ENCODE assay signal across 11 cellular contexts in the genomic region with DNA sequence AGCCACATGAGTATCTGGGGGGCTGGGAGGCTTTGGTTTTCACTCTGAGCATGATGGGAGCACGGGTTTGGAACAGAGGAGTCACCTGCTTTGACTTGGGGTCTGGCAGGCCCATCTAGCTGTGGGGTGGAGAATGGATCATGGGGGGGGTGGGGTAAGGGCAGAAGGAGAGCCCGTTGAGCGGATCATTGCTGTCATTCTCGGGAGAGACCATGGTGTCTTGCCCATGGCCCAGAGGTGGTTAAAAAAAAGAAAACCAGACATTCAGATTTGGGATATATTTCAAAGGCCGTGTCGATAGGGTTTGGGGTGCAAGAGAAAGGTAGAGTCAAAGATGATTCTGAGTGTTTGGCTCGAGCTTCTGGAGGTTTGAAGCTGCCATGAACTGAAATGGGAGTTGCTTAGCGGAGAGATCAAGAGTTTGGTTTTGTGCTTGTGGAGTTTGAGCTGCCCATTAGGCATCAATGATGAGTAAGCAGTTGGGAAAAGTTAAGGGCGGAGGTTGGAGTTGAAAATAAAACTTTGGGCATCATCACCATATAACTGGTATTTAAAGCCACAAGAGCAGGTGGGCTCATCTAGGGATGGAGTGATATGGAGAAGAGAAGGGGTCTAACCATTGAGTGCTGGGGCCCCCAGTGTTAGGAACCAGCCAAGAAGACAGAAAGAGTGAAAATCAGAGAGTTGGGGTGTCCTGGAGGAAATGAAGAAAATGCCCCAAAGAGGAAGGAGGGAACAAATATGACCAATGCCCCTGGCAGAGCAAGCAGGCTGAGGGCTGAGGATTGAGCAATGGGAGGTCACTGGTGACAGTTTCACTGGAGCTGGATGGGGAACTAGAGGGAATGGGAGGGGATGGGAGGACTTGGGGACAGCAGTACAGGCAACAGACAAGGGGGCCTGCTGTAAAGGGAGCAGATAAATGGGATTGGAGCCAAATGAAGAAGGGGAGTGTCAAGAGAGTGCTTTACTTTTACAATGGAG. TPM values are rescaled to one million over a fixed set of nuclear protein-coding genes. Genes with fewer than 3 reads are reported as not detected.
DNase-seq lines count a peak whose midpoint lies in the region; ATAC-seq and TF ChIP-seq lines count a peak whose summit lies in the region.
"Had no signal": no experiment of that assay in that cellular context is flagged by ENCODE, and none has a peak within 500 bp of the region (broad histone marks: within the 10 kb centered on the region; RNA-seq: fewer than 3 reads in every experiment).

No MANE protein-coding gene starts in this region.

- peak overlapping the region; percentile 77 to 89 (median 87) for H3K27ac ChIP-seq in upper lobe of left lung
- H3K27ac ChIP-seq: ovary had no signal

- peaks cover 64% of the 10 kb centered on the region for H3K4me1 Mint-ChIP-seq in activated naive CD8-positive, alpha-beta T cell (ENCODE audit: low read depth)
- peaks cover 53% of the 10 kb centered on the region for H3K4me1 Mint-ChIP-seq in activated naive CD8-positive, alpha-beta T cell treated with anti-CD3 and anti-CD28 coated beads for 36 hours
- peaks cover 76% of the 10 kb centered on the region for H3K4me1 Mint-ChIP-seq in activated T-helper 1 cell treated with anti-CD3 and anti-CD28 coated beads, Interleukin-12 subunit alpha, Interleukin-12 subunit beta, Interleukin-2, Interleukin-4 antibody, amounts not matched to agents 30 ng/mL and 10 ng/mL and 1 ng/mL, durations not matched to agents 14 hours and 24 hours and 36 hours (ENCODE audit: low read depth)

- no peak for TF ChIP-seq CTCF in upper lobe of left lung (IDR thresholded peaks at IDR 0.05)

- H3K36me3 Mint-ChIP-seq in activated naive CD8-positive, alpha-beta T cell: peaks cover 3% of the 10 kb centered on the region
- H3K36me3 Mint-ChIP-seq in activated naive CD8-positive, alpha-beta T cell treated with anti-CD3 and anti-CD28 coated beads for 36 hours: no peaks in the 10 kb centered on the region
- H3K36me3 Mint-ChIP-seq in activated T-helper 1 cell treated with anti-CD3 and anti-CD28 coated beads, Interleukin-12 subunit alpha, Interleukin-12 subunit beta, Interleukin-2, Interleukin-4 antibody, amounts not matched to agents 30 ng/mL and 10 ng/mL and 1 ng/mL, durations not matched to agents 14 hours and 24 hours and 36 hours (ENCODE audit: low read depth): peaks cover 19% of the 10 kb centered on the region

- H3K9me3 Mint-ChIP-seq in activated naive CD8-positive, alpha-beta T cell (ENCODE audit: low read depth): no peaks in the 10 kb centered on the region
- H3K9me3 Mint-ChIP-seq in activated naive CD8-positive, alpha-beta T cell treated with anti-CD3 and anti-CD28 coated beads for 36 hours: no peaks in the 10 kb centered on the region
- no peaks in the 10 kb centered on the region for H3K9me3 Mint-ChIP-seq in activated T-helper 1 cell treated with anti-CD3 and anti-CD28 coated beads, Interleukin-12 subunit alpha, Interleukin-12 subunit beta, Interleukin-2, Interleukin-4 antibody, amounts not matched to agents 30 ng/mL and 10 ng/mL and 1 ng/mL, durations not matched to agents 14 hours and 24 hours and 36 hours
- H3K9me3 Mint-ChIP-seq: activated naive CD4-positive, alpha-beta T cell treated with anti-CD3 and anti-CD28 coated beads for 36 hours had no signal

- TF ChIP-seq EP300 in upper lobe of left lung (IDR thresholded peaks at IDR 0.05): no peak

- no peaks in the 10 kb centered on the region for H3K36me3 ChIP-seq in upper lobe of left lung
- H3K36me3 ChIP-seq: ovary had no signal

- no peaks in the 10 kb centered on the region for H3K27me3 ChIP-seq in upper lobe of left lung
- H3K27me3 ChIP-seq: ovary had no signal

- TF ChIP-seq POLR2A in upper lobe of left lung (IDR thresholded peaks at IDR 0.05): peak in 1 of 4 donors; percentile 51

- no peak for DNase-seq in activated naive CD8-positive, alpha-beta T cell treated with anti-CD3 and anti-CD28 coated beads for 36 hours
- DNase-seq in activated T-helper 1 cell treated with anti-CD3 and anti-CD28 coated beads, Interleukin-12 subunit alpha, Interleukin-12 subunit beta, Interleukin-2, Interleukin-4 antibody, amounts not matched to agents 30 ng/mL and 10 ng/mL and 1 ng/mL, durations not matched to agents 14 hours and 24 hours and 36 hours (ENCODE audit: low spot score): no peak
- DNase-seq in left lobe of liver (ENCODE audit: low spot score): peak; percentile 82
- peak in 1 of 2 donors; percentile 76 for DNase-seq in upper lobe of left lung
- no peak for DNase-seq in DMS53 treated with DMSO at 0.1 percent for 48 hours (lab: John Stamatoyannopoulos, UW; ENCODE audit: unreplicated experiment)
- DNase-seq in stimulated activated naive CD4-positive, alpha-beta T cell (lab: John Stamatoyannopoulos, UW): no peak
- no peak for DNase-seq in glomerular visceral epithelial cell (ENCODE audit: extremely low spot score)
- DNase-seq: activated naive CD4-positive, alpha-beta T cell treated with anti-CD3 and anti-CD28 coated beads for 36 hours; effector CD8-positive, alpha-beta T cell; ovary had no signal

- H3K27me3 Mint-ChIP-seq in activated naive CD8-positive, alpha-beta T cell: no peaks in the 10 kb centered on the region
- H3K27me3 Mint-ChIP-seq in activated naive CD8-positive, alpha-beta T cell treated with anti-CD3 and anti-CD28 coated beads for 36 hours: peaks cover 11% of the 10 kb centered on the region
- peaks cover 3% of the 10 kb centered on the region for H3K27me3 Mint-ChIP-seq in activated T-helper 1 cell treated with anti-CD3 and anti-CD28 coated beads, Interleukin-12 subunit alpha, Interleukin-12 subunit beta, Interleukin-2, Interleukin-4 antibody, amounts not matched to agents 30 ng/mL and 10 ng/mL and 1 ng/mL, durations not matched to agents 14 hours and 24 hours and 36 hours (ENCODE audit: insufficient read depth)

- H3K4me1 ChIP-seq in upper lobe of left lung: peaks cover 26 to 60% (median 40%) of the 10 kb centered on the region in 4 donors

- H3K4me3 Mint-ChIP-seq in activated naive CD8-positive, alpha-beta T cell: peak overlapping the region; percentile 79
- H3K4me3 Mint-ChIP-seq in activated naive CD8-positive, alpha-beta T cell treated with anti-CD3 and anti-CD28 coated beads for 36 hours: no peak overlapping the region
- peak overlapping the region; percentile 78 for H3K4me3 Mint-ChIP-seq in activated T-helper 1 cell treated with anti-CD3 and anti-CD28 coated beads, Interleukin-12 subunit alpha, Interleukin-12 subunit beta, Interleukin-2, Interleukin-4 antibody, amounts not matched to agents 30 ng/mL and 10 ng/mL and 1 ng/mL, durations not matched to agents 14 hours and 24 hours and 36 hours

- peak overlapping the region in 1 of 4 donors; percentile 66 for H3K4me3 ChIP-seq in upper lobe of left lung
- H3K4me3 ChIP-seq: ovary had no signal

- H3K27ac Mint-ChIP-seq in activated naive CD8-positive, alpha-beta T cell: peak overlapping the region; percentile 37
- H3K27ac Mint-ChIP-seq in activated naive CD8-positive, alpha-beta T cell treated with anti-CD3 and anti-CD28 coated beads for 36 hours: no peak overlapping the region
- H3K27ac Mint-ChIP-seq in activated T-helper 1 cell treated with anti-CD3 and anti-CD28 coated beads, Interleukin-12 subunit alpha, Interleukin-12 subunit beta, Interleukin-2, Interleukin-4 antibody, amounts not matched to agents 30 ng/mL and 10 ng/mL and 1 ng/mL, durations not matched to agents 14 hours and 24 hours and 36 hours: peak overlapping the region; percentile 50

- no peaks in the 10 kb centered on the region for H3K9me3 ChIP-seq in upper lobe of left lung
- H3K9me3 ChIP-seq: ovary had no signal

- 91 to 94% methylated on average over 9 of the region's 9 CpGs for WGBS in upper lobe of left lung, 2 donors

- intact Hi-C loops in activated T-helper 1 cell treated with anti-CD3 and anti-CD28 coated beads, Interleukin-12 subunit alpha, Interleukin-12 subunit beta, Interleukin-2, Interleukin-4 antibody, amounts not matched to agents 30 ng/mL and 10 ng/mL and 1 ng/mL, durations not matched to agents 14 hours and 24 hours and 36 hours (cut with micrococcal nuclease): loop anchor here (5.0 kb wide), 1 partner anchor 47 kb away; the partner anchor contains the start of gene CYLD

- peak; percentile 67 for ATAC-seq in left lobe of liver
- ATAC-seq in upper lobe of left lung (ENCODE audit: low FRiP score in 2 of 2): peak in 1 of 2 donors; percentile 68

RNA-seq across cellular contexts. Expression of gene NOD2, which starts 1.9 kb away (rescaled TPM):
- total RNA-seq in activated naive CD8-positive, alpha-beta T cell treated with anti-CD3 and anti-CD28 coated beads for 36 hours: 1 to 10 TPM in 1 of 2 experiments, under 1 TPM in 1; 0.78 to 1.2 TPM
- 6.7 and 7.3 TPM in 2 replicates for total RNA-seq in activated T-helper 1 cell treated with anti-CD3 and anti-CD28 coated beads, Interleukin-12 subunit alpha, Interleukin-12 subunit beta, Interleukin-2, Interleukin-4 antibody, amounts not matched to agents 30 ng/mL and 10 ng/mL and 1 ng/mL, durations not matched to agents 14 hours and 24 hours and 36 hours
- total RNA-seq in left lobe of liver (0.68 TPM), upper lobe of left lung (10 to 100 TPM in 5 of 6 donors, 1 to 10 TPM in 1; 8.5 to 27.2 (median 11.2) TPM)

RNA-seq across cellular contexts. Expression of gene SNX20, which starts 14.2 kb away (rescaled TPM):
- total RNA-seq in activated naive CD8-positive, alpha-beta T cell treated with anti-CD3 and anti-CD28 coated beads for 36 hours: 10 to 100 TPM; 25.8 to 26.0 TPM
- total RNA-seq in activated T-helper 1 cell treated with anti-CD3 and anti-CD28 coated beads, Interleukin-12 subunit alpha, Interleukin-12 subunit beta, Interleukin-2, Interleukin-4 antibody, amounts not matched to agents 30 ng/mL and 10 ng/mL and 1 ng/mL, durations not matched to agents 14 hours and 24 hours and 36 hours: 34.3 TPM in 2 replicates
- total RNA-seq in left lobe of liver (0.53 TPM), upper lobe of left lung (10 to 100 TPM in 4 of 6 donors, 1 to 10 TPM in 2; 3.2 to 16.9 (median 13.2) TPM)

RNA-seq across cellular contexts. Expression of gene CYLD, which starts 46.6 kb away (rescaled TPM):
- total RNA-seq in activated naive CD8-positive, alpha-beta T cell treated with anti-CD3 and anti-CD28 coated beads for 36 hours: 10 to 100 TPM; 94.3 to 97.9 TPM
- total RNA-seq in activated T-helper 1 cell treated with anti-CD3 and anti-CD28 coated beads, Interleukin-12 subunit alpha, Interleukin-12 subunit beta, Interleukin-2, Interleukin-4 antibody, amounts not matched to agents 30 ng/mL and 10 ng/mL and 1 ng/mL, durations not matched to agents 14 hours and 24 hours and 36 hours: 219 and 223 TPM in 2 replicates
- total RNA-seq in left lobe of liver (14.4 TPM), upper lobe of left lung (10 to 100 TPM; 25.5 to 72.1 (median 46.1) TPM)
